In genomic region chr9:76818271-76818670, GRCh38 we compare ENCODE assay signal across 8 cellular contexts. TPM values are rescaled to one million over a fixed set of nuclear protein-coding genes. Genes with fewer than 3 reads are reported as not detected.
A peak's percentile ranks its signal among the peaks of the same experiment; 100 is the strongest.
DNase-seq lines count a peak whose midpoint lies in the region; ATAC-seq and TF ChIP-seq lines count a peak whose summit lies in the region.

No MANE protein-coding gene starts in this region.

- H3K4me1 Mint-ChIP-seq in CD4-positive, alpha-beta memory T cell = no peaks in the 10 kb centered on the region

- intact Hi-C loops in CD4-positive, alpha-beta memory T cell (cut with micrococcal nuclease) = no loop called here

- H3K27me3 ChIP-seq in subcutaneous abdominal adipose tissue (ENCODE audit: control insufficient read depth in 5 of 5, insufficient read depth in 4 of 5, low read length in 5 of 5) = no peaks in the 10 kb centered on the region
- no peaks in the 10 kb centered on the region for H3K27me3 ChIP-seq in CD4-positive, alpha-beta memory T cell (ENCODE audit: insufficient read depth, low read length)

- ATAC-seq in HG03378 (IDR thresholded peaks at IDR 0.05; ENCODE audit: unreplicated experiment) = no peak

- POLR2A ChIA-PET in CD4-positive, alpha-beta memory T cell (lab: Charles Lee; ENCODE audit: partially characterized antibody) = no interaction called here

- no peaks in the 10 kb centered on the region for H3K9me3 Mint-ChIP-seq in CD4-positive, alpha-beta memory T cell

- H3K36me3 Mint-ChIP-seq in CD4-positive, alpha-beta memory T cell = no peaks in the 10 kb centered on the region

- peaks cover 11 to 14% of the 10 kb centered on the region in 2 donors for H3K27me3 Mint-ChIP-seq in CD4-positive, alpha-beta memory T cell

- TF ChIP-seq CTCF in astrocyte of the spinal cord (IDR thresholded peaks at IDR 0.05; ENCODE audit: low read depth, low read length) = no peak

- H3K27ac Mint-ChIP-seq in CD4-positive, alpha-beta memory T cell = no peak overlapping the region

- H3K9me3 ChIP-seq in subcutaneous abdominal adipose tissue (ENCODE audit: control insufficient read depth in 5 of 5, low read length in 5 of 5) = no peaks in the 10 kb centered on the region
- no peaks in the 10 kb centered on the region for H3K9me3 ChIP-seq in CD4-positive, alpha-beta memory T cell (ENCODE audit: control insufficient read depth in 1 of 2, low read length in 2 of 2)

- H3K4me1 ChIP-seq in subcutaneous abdominal adipose tissue (ENCODE audit: control insufficient read depth in 5 of 5, insufficient read depth in 5 of 5, low read length in 5 of 5) = no peaks in the 10 kb centered on the region
- no peaks in the 10 kb centered on the region for H3K4me1 ChIP-seq in CD4-positive, alpha-beta memory T cell (ENCODE audit: insufficient read depth, low read length)

- in situ Hi-C loops in astrocyte of the spinal cord (cut with HindIII; ENCODE audit: low sequenced_read_pairs) = no loop called here

- peak overlapping the region; percentile 52 for H3K27ac ChIP-seq in subcutaneous abdominal adipose tissue (ENCODE audit: low read depth, low read length)
- no peak overlapping the region for H3K27ac ChIP-seq in CD4-positive, alpha-beta memory T cell (ENCODE audit: low read depth, low read length)

- no peak overlapping the region for H3K4me3 Mint-ChIP-seq in CD4-positive, alpha-beta memory T cell

- H3K4me3 ChIP-seq in astrocyte of the spinal cord (ENCODE audit: low read depth, low read length) = no peak overlapping the region
- H3K4me3 ChIP-seq in subcutaneous abdominal adipose tissue (ENCODE audit: low read depth in 1 of 5, low read length in 5 of 5) = no peak overlapping the region
- H3K4me3 ChIP-seq in CD4-positive, alpha-beta memory T cell (ENCODE audit: low read length in 2 of 2) = no peak overlapping the region

- no peaks in the 10 kb centered on the region for H3K36me3 ChIP-seq in subcutaneous abdominal adipose tissue (ENCODE audit: control insufficient read depth in 5 of 5, insufficient read depth in 5 of 5, low read length in 5 of 5)
- H3K36me3 ChIP-seq in CD4-positive, alpha-beta memory T cell (ENCODE audit: insufficient read depth, low read length) = no peaks in the 10 kb centered on the region

- H3K9ac ChIP-seq in subcutaneous abdominal adipose tissue (ENCODE audit: low read length in 5 of 5) = no peak overlapping the region

- DNase-seq in HT-29 (ENCODE audit: low spot score) (peak; percentile 60), astrocyte of the spinal cord (ENCODE audit: low read depth, low spot score) (peak; percentile 98), islet precursor cell (peak; percentile 98), activated T-cell treated with anti-CD3 and anti-CD28 coated beads for 4 hours (no peak), NCI-H1105 treated with DMSO at 0.1 percent for 48 hours (lab: John Stamatoyannopoulos, UW) (no peak)
- no peak for DNase-seq in CD4-positive, alpha-beta memory T cell

- CTCF ChIA-PET in CD4-positive, alpha-beta memory T cell (lab: Charles Lee; ENCODE audit: partially characterized antibody) = no interaction called here

RNA-seq across cellular contexts. Expression of gene PCA3, which starts 54.0 kb away (rescaled TPM):
- total RNA-seq in HT-29 (2014; rRNA removed; shearing (Covaris generic)) = not detected in 2 replicates
- total RNA-seq in CD4-positive, alpha-beta memory T cell = not detected
- polyA plus RNA-seq in CD4-positive, alpha-beta memory T cell = not detected

Comparison
In these comparisons a context has a peak if more than half of its experiments do, and no peak if none do; other contexts are left out.
1. DNase-seq: peak in HT-29 (single experiment), astrocyte of the spinal cord (single experiment) and islet precursor cell (single experiment); none in activated T-cell treated with anti-CD3 and anti-CD28 coated beads for 4 hours (single experiment), CD4-positive, alpha-beta memory T cell (0 of 5) and NCI-H1105 treated with DMSO at 0.1 percent for 48 hours (single experiment).